In genomic region chr1:203307690-203308126, GRCh38 we compare ENCODE assay signal across 8 cellular contexts.
DNase-seq lines count a peak whose midpoint lies in the region; ATAC-seq and TF ChIP-seq lines count a peak whose summit lies in the region.

No MANE protein-coding gene starts in this region.

- H3K4me3 Mint-ChIP-seq in nephron: peak overlapping the region; percentile 80 to 92 (median 90)

- peak overlapping the region; percentile 82 to 87 (median 82) for H3K27ac Mint-ChIP-seq in nephron

- no peaks in the 10 kb centered on the region for H3K9me3 Mint-ChIP-seq in nephron

- H2AFZ ChIP-seq in Loucy (ENCODE audit: low read length): no peak overlapping the region

- no peaks in the 10 kb centered on the region for H3K27me3 Mint-ChIP-seq in nephron (ENCODE audit: low read depth)

- H3K4me2 ChIP-seq in Loucy (ENCODE audit: low read depth, low read length, poor library complexity, severe bottlenecking): peak overlapping the region; percentile 84

- no peaks in the 10 kb centered on the region for H3F3A ChIP-seq in Loucy (ENCODE audit: low read depth)

- H3K9me3 ChIP-seq in Loucy (ENCODE audit: insufficient read depth, low read depth, low read length) (no peaks in the 10 kb centered on the region), duodenal mucosa (ENCODE audit: control insufficient read depth in 1 of 2, low read length in 2 of 2) (no peaks in the 10 kb centered on the region)

- peaks cover 28% of the 10 kb centered on the region for H3K36me3 Mint-ChIP-seq in nephron (ENCODE audit: low read depth)

- TF ChIP-seq CTCF in AG10803 (conservative IDR thresholded peaks at IDR 0.05; ENCODE audit: low read length) (no peak), Loucy (conservative IDR thresholded peaks at IDR 0.05; ENCODE audit: low read length) (no peak), nephron (IDR thresholded peaks at IDR 0.05; ENCODE audit: unreplicated experiment in 3 of 3) (no peak)

- H3K27me3 ChIP-seq in Loucy (ENCODE audit: insufficient read depth, low read length, poor library complexity, severe bottlenecking): peaks cover 21% of the 10 kb centered on the region
- no peaks in the 10 kb centered on the region for H3K27me3 ChIP-seq in duodenal mucosa (ENCODE audit: control insufficient read depth in 1 of 2, insufficient read depth in 2 of 2, low read length in 2 of 2)

- peaks cover 47% of the 10 kb centered on the region for H3K36me3 ChIP-seq in Loucy (ENCODE audit: insufficient read depth, low read length)
- peaks cover 18 to 22% of the 10 kb centered on the region in 2 donors for H3K36me3 ChIP-seq in duodenal mucosa (ENCODE audit: control insufficient read depth in 1 of 2, insufficient read depth in 2 of 2, low read length in 2 of 2)

- peaks cover 55% of the 10 kb centered on the region for H4K20me1 ChIP-seq in Loucy (ENCODE audit: insufficient read depth, low read length, poor library complexity, severe bottlenecking)

- ATAC-seq in GM19023 (IDR thresholded peaks at IDR 0.05; ENCODE audit: unreplicated experiment) (no peak), HG03139 (IDR thresholded peaks at IDR 0.05; ENCODE audit: unreplicated experiment) (no peak)

- peaks cover 55% of the 10 kb centered on the region for H3K4me1 Mint-ChIP-seq in nephron

- H3K4me3 ChIP-seq in AG10803 (ENCODE audit: low read length) (peak overlapping the region; percentile 10; the same call in 1 of the 2 replicates), Loucy (ENCODE audit: low read length, poor library complexity, severe bottlenecking) (peak overlapping the region; percentile 98), duodenal mucosa (ENCODE audit: low read depth in 1 of 2, low read length in 2 of 2) (peak overlapping the region; percentile 92 to 94)

- DNase-seq in AG10803 (ENCODE audit: low read depth) (no peak), NOMO-1 (lab: John Stamatoyannopoulos, UW; ENCODE audit: unreplicated experiment in 2 of 2) (no peak), T-helper 9 cell (no peak)

- peak overlapping the region; percentile 41 for H3K27ac ChIP-seq in duodenal mucosa (ENCODE audit: low read depth, low read length)

- H3K79me2 ChIP-seq in Loucy (ENCODE audit: insufficient read depth, low read length): peaks cover 83% of the 10 kb centered on the region

- H3K4me1 ChIP-seq in Loucy (ENCODE audit: insufficient read depth, low read length, poor library complexity, severe bottlenecking) (peaks cover 61% of the 10 kb centered on the region), duodenal mucosa (ENCODE audit: control insufficient read depth in 1 of 2, insufficient read depth in 2 of 2, low read length in 2 of 2) (peaks cover 49 to 52% of the 10 kb centered on the region in 2 donors)

- no peaks in the 10 kb centered on the region for H3K9me2 ChIP-seq in Loucy (replicated peaks; ENCODE audit: low read depth, low read length)

- peak overlapping the region; percentile 99 for H3K9ac ChIP-seq in Loucy (ENCODE audit: low read depth, low read length, poor library complexity, severe bottlenecking)
- H3K9ac ChIP-seq in duodenal mucosa (ENCODE audit: low read depth in 1 of 2, low read length in 2 of 2): peak overlapping the region; percentile 92 to 100

Comparison
In these comparisons a context has a peak if more than half of its experiments do, and no peak if none do; other contexts are left out.
1. H3K4me3 ChIP-seq: peak in every context shown above with its lines; median percentile 98 in Loucy; 93 in duodenal mucosa; 10 in AG10803.